ENCODE assay signal across 17 cellular contexts in genomic region chr4:75189976-75190375, GRCh38.
DNase-seq lines count a peak whose midpoint lies in the region; ATAC-seq and TF ChIP-seq lines count a peak whose summit lies in the region.
"Had no signal": no experiment of that assay in that cellular context is flagged by ENCODE, and none has a peak within 500 bp of the region (broad histone marks: within the 10 kb centered on the region; RNA-seq: fewer than 3 reads in every experiment).

No MANE protein-coding gene starts in this region.

- no peaks in the 10 kb centered on the region for H3K27me3 ChIP-seq in GM23338 (ENCODE audit: insufficient read depth)
- H3K27me3 ChIP-seq: Peyer's patch had no signal

- ATAC-seq in GM23338: peak; percentile 73
- no peak for ATAC-seq in activated T-cell treated with anti-CD3 and anti-CD28 coated beads, Interleukin-2, amount 50 U/mL, for 4 hours
- ATAC-seq in HG02571 (IDR thresholded peaks at IDR 0.05; ENCODE audit: unreplicated experiment): no peak

- peak overlapping the region; percentile 16; the same call in 1 of the 2 replicates for H2AFZ ChIP-seq in GM23338

- H3K4me3 ChIP-seq in GM23338: no peak overlapping the region
- H3K4me3 ChIP-seq: Peyer's patch had no signal

- no peak overlapping the region for H3K27ac ChIP-seq in GM23338 (ENCODE audit: low read depth)
- H3K27ac ChIP-seq: Peyer's patch had no signal

- H3K4me1 Mint-ChIP-seq in GM23338: peaks cover 7% of the 10 kb centered on the region; the same call in 2 of the 3 replicates
- no peaks in the 10 kb centered on the region for H3K4me1 Mint-ChIP-seq in activated T-cell treated with anti-CD3 and anti-CD28 coated beads, Interleukin-2, amount 50 U/mL, for 4 hours (ENCODE audit: low read depth)
- no peaks in the 10 kb centered on the region for H3K4me1 Mint-ChIP-seq in activated T-helper 1 cell treated with anti-CD3 and anti-CD28 coated beads, Interleukin-12 subunit alpha, Interleukin-12 subunit beta, Interleukin-2, Interleukin-4 antibody, amounts not matched to agents 30 ng/mL and 10 ng/mL and 1 ng/mL, durations not matched to agents 14 hours and 24 hours and 36 hours (ENCODE audit: low read depth)
- H3K4me1 Mint-ChIP-seq: CD4-positive, alpha-beta memory T cell had no signal

- in situ Hi-C loops in SK-MEL-5 (cut with HindIII; ENCODE audit: low pct_unique_long_range_greater_than_20kb, low sequenced_read_pairs): no loop called here

- H3K4me1 ChIP-seq in GM23338 (ENCODE audit: insufficient read depth): no peaks in the 10 kb centered on the region
- H3K4me1 ChIP-seq: BE2C, Peyer's patch had no signal

- no peak for DNase-seq in GM23338 (ENCODE audit: low spot score)
- DNase-seq in SK-MEL-5 (ENCODE audit: low read depth, low spot score): peak; percentile 1
- DNase-seq in inferior parietal cortex (ENCODE audit: extremely low spot score): peak; percentile 36
- peak; percentile 49 for DNase-seq in superior temporal gyrus (ENCODE audit: extremely low spot score)
- no peak for DNase-seq in activated T-cell treated with anti-CD3 and anti-CD28 coated beads, Interleukin-2, amount 50 U/mL, for 4 hours
- no peak for DNase-seq in activated T-helper 1 cell treated with anti-CD3 and anti-CD28 coated beads, Interleukin-12 subunit alpha, Interleukin-12 subunit beta, Interleukin-2, Interleukin-4 antibody, amounts not matched to agents 30 ng/mL and 10 ng/mL and 1 ng/mL, durations not matched to agents 14 hours and 24 hours and 36 hours (ENCODE audit: low spot score)
- DNase-seq: BE2C; CD4-positive, alpha-beta memory T cell; DND-41; GDM1; KG1; NCI-H1048; NCI-H446 treated with DMSO at 0.1 percent for 48 hours; NCI-H774; Peyer's patch; Right ventricle myocardium superior had no signal

- no peak overlapping the region for H3K4me2 ChIP-seq in GM23338

- no peaks in the 10 kb centered on the region for H3F3A ChIP-seq in GM23338 (replicated peaks; ENCODE audit: low read depth)

- no peaks in the 10 kb centered on the region for H3K9me3 Mint-ChIP-seq in GM23338
- H3K9me3 Mint-ChIP-seq in activated T-cell treated with anti-CD3 and anti-CD28 coated beads, Interleukin-2, amount 50 U/mL, for 4 hours: no peaks in the 10 kb centered on the region
- peaks cover 6% of the 10 kb centered on the region for H3K9me3 Mint-ChIP-seq in activated T-helper 1 cell treated with anti-CD3 and anti-CD28 coated beads, Interleukin-12 subunit alpha, Interleukin-12 subunit beta, Interleukin-2, Interleukin-4 antibody, amounts not matched to agents 30 ng/mL and 10 ng/mL and 1 ng/mL, durations not matched to agents 14 hours and 24 hours and 36 hours

- intact Hi-C loops in activated T-helper 1 cell treated with anti-CD3 and anti-CD28 coated beads, Interleukin-12 subunit alpha, Interleukin-12 subunit beta, Interleukin-2, Interleukin-4 antibody, amounts not matched to agents 30 ng/mL and 10 ng/mL and 1 ng/mL, durations not matched to agents 14 hours and 24 hours and 36 hours (cut with micrococcal nuclease): no loop called here

- no peaks in the 10 kb centered on the region for H3K36me3 ChIP-seq in GM23338 (ENCODE audit: insufficient read depth)
- H3K36me3 ChIP-seq: BE2C, Peyer's patch had no signal

- TF ChIP-seq CTCF in GM23338 (conservative IDR thresholded peaks at IDR 0.05; ENCODE audit: low read depth in 2 of 2): no peak

- H3K4me3 Mint-ChIP-seq in GM23338: no peak overlapping the region
- no peak overlapping the region for H3K4me3 Mint-ChIP-seq in activated T-cell treated with anti-CD3 and anti-CD28 coated beads, Interleukin-2, amount 50 U/mL, for 4 hours
- H3K4me3 Mint-ChIP-seq in activated T-helper 1 cell treated with anti-CD3 and anti-CD28 coated beads, Interleukin-12 subunit alpha, Interleukin-12 subunit beta, Interleukin-2, Interleukin-4 antibody, amounts not matched to agents 30 ng/mL and 10 ng/mL and 1 ng/mL, durations not matched to agents 14 hours and 24 hours and 36 hours: no peak overlapping the region
- H3K4me3 Mint-ChIP-seq: CD4-positive, alpha-beta memory T cell had no signal

- H3K79me2 ChIP-seq in GM23338 (replicated peaks; ENCODE audit: insufficient read depth): no peaks in the 10 kb centered on the region

- H3K36me3 Mint-ChIP-seq in GM23338 (ENCODE audit: low read depth): no peaks in the 10 kb centered on the region
- H3K36me3 Mint-ChIP-seq in activated T-cell treated with anti-CD3 and anti-CD28 coated beads, Interleukin-2, amount 50 U/mL, for 4 hours (ENCODE audit: insufficient read depth): no peaks in the 10 kb centered on the region
- H3K36me3 Mint-ChIP-seq in activated T-helper 1 cell treated with anti-CD3 and anti-CD28 coated beads, Interleukin-12 subunit alpha, Interleukin-12 subunit beta, Interleukin-2, Interleukin-4 antibody, amounts not matched to agents 30 ng/mL and 10 ng/mL and 1 ng/mL, durations not matched to agents 14 hours and 24 hours and 36 hours (ENCODE audit: low read depth): no peaks in the 10 kb centered on the region
- H3K36me3 Mint-ChIP-seq: CD4-positive, alpha-beta memory T cell had no signal

- no peaks in the 10 kb centered on the region for H4K20me1 ChIP-seq in GM23338 (replicated peaks; ENCODE audit: insufficient read depth)

- no peaks in the 10 kb centered on the region for H3K27me3 Mint-ChIP-seq in GM23338 (ENCODE audit: insufficient read depth, low read depth, poor library complexity)
- no peaks in the 10 kb centered on the region for H3K27me3 Mint-ChIP-seq in activated T-cell treated with anti-CD3 and anti-CD28 coated beads, Interleukin-2, amount 50 U/mL, for 4 hours (ENCODE audit: low read depth)
- no peaks in the 10 kb centered on the region for H3K27me3 Mint-ChIP-seq in activated T-helper 1 cell treated with anti-CD3 and anti-CD28 coated beads, Interleukin-12 subunit alpha, Interleukin-12 subunit beta, Interleukin-2, Interleukin-4 antibody, amounts not matched to agents 30 ng/mL and 10 ng/mL and 1 ng/mL, durations not matched to agents 14 hours and 24 hours and 36 hours (ENCODE audit: insufficient read depth)
- H3K27me3 Mint-ChIP-seq: CD4-positive, alpha-beta memory T cell had no signal

- H3K9me2 ChIP-seq in GM23338 (ENCODE audit: insufficient read depth): peaks cover 6% of the 10 kb centered on the region; the same call in 1 of the 2 replicates

- no peak overlapping the region for H3K27ac Mint-ChIP-seq in GM23338
- H3K27ac Mint-ChIP-seq in activated T-helper 1 cell treated with anti-CD3 and anti-CD28 coated beads, Interleukin-12 subunit alpha, Interleukin-12 subunit beta, Interleukin-2, Interleukin-4 antibody, amounts not matched to agents 30 ng/mL and 10 ng/mL and 1 ng/mL, durations not matched to agents 14 hours and 24 hours and 36 hours: no peak overlapping the region
- H3K27ac Mint-ChIP-seq: CD4-positive, alpha-beta memory T cell had no signal

TF ChIP-seq in GM23338, 12 proteins besides CTCF, POLR2A, EP300 and RAD21 (continues in another document):
- TF ChIP-seq ZNF462 (CRISPR knock-in tag; IDR thresholded peaks at IDR 0.05): no peak

Comparison
In these comparisons a context has a peak if more than half of its experiments do, and no peak if none do; other contexts are left out.
1. DNase-seq: peak in SK-MEL-5 (single experiment), inferior parietal cortex (single experiment) and superior temporal gyrus (single experiment); none in GM23338 (single experiment), activated T-cell treated with anti-CD3 and anti-CD28 coated beads, Interleukin-2, amount 50 U/mL, for 4 hours (single experiment) and activated T-helper 1 cell treated with anti-CD3 and anti-CD28 coated beads, Interleukin-12 subunit alpha, Interleukin-12 subunit beta, Interleukin-2, Interleukin-4 antibody, amounts not matched to agents 30 ng/mL and 10 ng/mL and 1 ng/mL, durations not matched to agents 14 hours and 24 hours and 36 hours (single experiment).